In genomic region chr17:3919123-3919624, GRCh38 we compare ENCODE assay signal across 21 cellular contexts. TPM values are rescaled to one million over a fixed set of nuclear protein-coding genes. Genes with fewer than 3 reads are reported as not detected.
DNase-seq lines count a peak whose midpoint lies in the region; ATAC-seq and TF ChIP-seq lines count a peak whose summit lies in the region.
"Had no signal": no experiment of that assay in that cellular context is flagged by ENCODE, and none has a peak within 500 bp of the region (broad histone marks: within the 10 kb centered on the region; RNA-seq: fewer than 3 reads in every experiment).

No MANE protein-coding gene starts in this region.

- ATAC-seq in gastroesophageal sphincter (no peak), mucosa of descending colon (no peak)
- ATAC-seq in activated CD8-positive, alpha-beta memory T cell treated with anti-CD3 and anti-CD28 coated beads, Interleukin-2, amount 10 ng/mL, durations not matched to agents 7 days and 5 days, result no peak
- ATAC-seq: natural killer cell had no signal

- H3K4me1 ChIP-seq in gastroesophageal sphincter (peaks cover 0 to 47% (median 7%) of the 10 kb centered on the region in 3 donors), neutrophil (ENCODE audit: control insufficient read depth in 1 of 2, insufficient read depth in 1 of 2, low read depth in 1 of 2, low read length in 1 of 2) (peaks cover 32 to 39% of the 10 kb centered on the region in 2 experiments), vagina (peaks cover 15% of the 10 kb centered on the region), mucosa of descending colon (ENCODE audit: low read depth) (peaks cover 28% of the 10 kb centered on the region)
- H3K4me1 ChIP-seq in CD8-positive, alpha-beta memory T cell (ENCODE audit: insufficient read depth, low read length), result peaks cover 29% of the 10 kb centered on the region

- H3K27me3 ChIP-seq in gastroesophageal sphincter (no peaks in the 10 kb centered on the region), neutrophil (no peaks in the 10 kb centered on the region), vagina (no peaks in the 10 kb centered on the region)
- no peaks in the 10 kb centered on the region for H3K27me3 ChIP-seq in CD8-positive, alpha-beta memory T cell (ENCODE audit: insufficient read depth, low read length, poor library complexity, severe bottlenecking)

- POLR2A ChIA-PET in RWPE1 (lab: Yijun Ruan, JAX; ENCODE audit: low non-redundant PET), result no interaction called here
- POLR2A ChIA-PET in CD8-positive, alpha-beta memory T cell (lab: Charles Lee), result no interaction called here

- intact Hi-C loops in vagina (cut with DNase I), result no loop called here
- intact Hi-C loops in mucosa of descending colon (cut with DNase I, micrococcal nuclease), result loop anchor here (10.0 kb wide), 1 partner anchor 54 kb away; no protein-coding TSS in a partner anchor

- no peaks in the 10 kb centered on the region for H3K36me3 ChIP-seq in gastroesophageal sphincter
- peaks cover 13% of the 10 kb centered on the region for H3K36me3 ChIP-seq in neutrophil
- H3K36me3 ChIP-seq in vagina, result no peaks in the 10 kb centered on the region
- no peaks in the 10 kb centered on the region for H3K36me3 ChIP-seq in CD8-positive, alpha-beta memory T cell (ENCODE audit: insufficient read depth, low read length)
- H3K36me3 ChIP-seq in mucosa of descending colon (ENCODE audit: low read depth), result no peaks in the 10 kb centered on the region

- TF ChIP-seq EP300 in gastroesophageal sphincter (IDR thresholded peaks at IDR 0.05), result no peak

- H3K27me3 Mint-ChIP-seq in CD8-positive, alpha-beta memory T cell, result no peaks in the 10 kb centered on the region
- no peaks in the 10 kb centered on the region for H3K27me3 Mint-ChIP-seq in activated CD8-positive, alpha-beta memory T cell treated with anti-CD3 and anti-CD28 coated beads, Interleukin-2, amount 10 ng/mL, durations not matched to agents 7 days and 5 days
- H3K27me3 Mint-ChIP-seq: central memory CD8-positive, alpha-beta T cell; progenitor cell of endocrine pancreas had no signal

- peaks cover 21 to 31% (median 27%) of the 10 kb centered on the region in 3 donors for H3K4me1 Mint-ChIP-seq in CD8-positive, alpha-beta memory T cell
- H3K4me1 Mint-ChIP-seq in activated CD8-positive, alpha-beta memory T cell treated with anti-CD3 and anti-CD28 coated beads, Interleukin-2, amount 10 ng/mL, durations not matched to agents 7 days and 5 days, result peaks cover 22% of the 10 kb centered on the region

- DNase-seq in RWPE1 (ENCODE audit: low spot score) (no peak), vagina (ENCODE audit: extremely low spot score in 2 of 2) (no peak), mucosa of descending colon (no peak)
- DNase-seq in CD8-positive, alpha-beta memory T cell, result no peak
- no peak for DNase-seq in activated CD8-positive, alpha-beta memory T cell treated with anti-CD3 and anti-CD28 coated beads, Interleukin-2, amount 10 ng/mL, durations not matched to agents 7 days and 5 days
- DNase-seq: activated CD4-positive, alpha-beta T cell treated with anti-CD3 and anti-CD28 coated beads, Interleukin-2, amount 50 U/mL, for 1 hour; activated gamma-delta T cell treated with Interleukin-2 at 50 U/mL for 16 hours; COR-L47; effector memory CD4-positive, alpha-beta T cell; mammary epithelial cell; natural killer cell; NCI-H1092 treated with DMSO at 0.1 percent for 48 hours; NCI-H2081 treated with DMSO at 0.1 percent for 48 hours; NCI-H524; SIG-M5; stimulated activated CD4-positive, alpha-beta T cell treated with anti-CD3 and anti-CD28 coated beads, Interleukin-4, amount 100 ng/mL, for 4 hours had no signal

- no peaks in the 10 kb centered on the region for H3K9me3 ChIP-seq in gastroesophageal sphincter
- no peaks in the 10 kb centered on the region for H3K9me3 ChIP-seq in neutrophil
- no peaks in the 10 kb centered on the region for H3K9me3 ChIP-seq in vagina
- no peaks in the 10 kb centered on the region for H3K9me3 ChIP-seq in CD8-positive, alpha-beta memory T cell (ENCODE audit: low read length)
- no peaks in the 10 kb centered on the region for H3K9me3 ChIP-seq in mucosa of descending colon

- TF ChIP-seq POLR2A in gastroesophageal sphincter (IDR thresholded peaks at IDR 0.05) (no peak), vagina (IDR thresholded peaks at IDR 0.05) (no peak)

- H3K4me3 ChIP-seq in gastroesophageal sphincter, result no peak overlapping the region
- H3K4me3 ChIP-seq in neutrophil (ENCODE audit: low read depth in 1 of 2, low read length in 1 of 2), result no peak overlapping the region
- no peak overlapping the region for H3K4me3 ChIP-seq in vagina
- no peak overlapping the region for H3K4me3 ChIP-seq in CD8-positive, alpha-beta memory T cell (ENCODE audit: low read length)
- H3K4me3 ChIP-seq in mucosa of descending colon, result no peak overlapping the region

- H3K9me3 Mint-ChIP-seq in CD8-positive, alpha-beta memory T cell, result no peaks in the 10 kb centered on the region
- H3K9me3 Mint-ChIP-seq in activated CD8-positive, alpha-beta memory T cell treated with anti-CD3 and anti-CD28 coated beads, Interleukin-2, amount 10 ng/mL, durations not matched to agents 7 days and 5 days (ENCODE audit: low read depth), result no peaks in the 10 kb centered on the region
- H3K9me3 Mint-ChIP-seq: central memory CD8-positive, alpha-beta T cell; natural killer cell had no signal

- H3K36me3 Mint-ChIP-seq in CD8-positive, alpha-beta memory T cell, result peaks cover 0 to 2% (median 2%) of the 10 kb centered on the region in 3 donors
- H3K36me3 Mint-ChIP-seq in activated CD8-positive, alpha-beta memory T cell treated with anti-CD3 and anti-CD28 coated beads, Interleukin-2, amount 10 ng/mL, durations not matched to agents 7 days and 5 days, result peaks cover 1% of the 10 kb centered on the region
- H3K36me3 Mint-ChIP-seq: natural killer cell had no signal

- CTCF ChIA-PET in RWPE1 (lab: Yijun Ruan, JAX), result interaction anchor here (1.2 kb wide), 1 partner anchor 11 kb away, joined by 3 read pairs; no protein-coding TSS in a partner anchor
- CTCF ChIA-PET in CD8-positive, alpha-beta memory T cell (lab: Charles Lee), result no interaction called here
- CTCF ChIA-PET in activated CD8-positive, alpha-beta memory T cell treated with anti-CD3 and anti-CD28 coated beads, Interleukin-2, amount 10 ng/mL, durations not matched to agents 7 days and 5 days (lab: Charles Lee), result interaction anchor here (0.8 kb wide), 1 partner anchor 182 kb away, joined by 4 read pairs; no protein-coding TSS in a partner anchor

- peak overlapping the region in 1 of 8 donors; percentile 57 for H3K27ac Mint-ChIP-seq in CD8-positive, alpha-beta memory T cell
- H3K27ac Mint-ChIP-seq in activated CD8-positive, alpha-beta memory T cell treated with anti-CD3 and anti-CD28 coated beads, Interleukin-2, amount 10 ng/mL, durations not matched to agents 7 days and 5 days, result no peak overlapping the region
- H3K27ac Mint-ChIP-seq: natural killer cell, progenitor cell of endocrine pancreas had no signal

- H3K27ac ChIP-seq in RWPE1, result peak overlapping the region; percentile 14; the same call in 1 of the 2 replicates
- peak overlapping the region in 3 of 4 donors; percentile 61 to 76 (median 74) for H3K27ac ChIP-seq in gastroesophageal sphincter
- peak overlapping the region; percentile 99 for H3K27ac ChIP-seq in neutrophil
- H3K27ac ChIP-seq in vagina, result peak overlapping the region; percentile 54
- no peak overlapping the region for H3K27ac ChIP-seq in CD8-positive, alpha-beta memory T cell (ENCODE audit: low read depth, low read length)

- no peak for TF ChIP-seq CTCF in RWPE1 (conservative IDR thresholded peaks at IDR 0.05; ENCODE audit: low read depth)
- no peak for TF ChIP-seq CTCF in gastroesophageal sphincter (IDR thresholded peaks at IDR 0.05)
- TF ChIP-seq CTCF in neutrophil (IDR thresholded peaks at IDR 0.05), result no peak
- no peak for TF ChIP-seq CTCF in vagina (IDR thresholded peaks at IDR 0.05)
- TF ChIP-seq CTCF in mucosa of descending colon (IDR thresholded peaks at IDR 0.05), result no peak

- WGBS in gastroesophageal sphincter (ENCODE audit: low coverage in 1 of 2), 2 donors, result 100% methylated on average over 2 of the region's 22 CpGs; no CpG with 5 or more reads in 1 of the 2 donors

- H3K4me3 Mint-ChIP-seq in CD8-positive, alpha-beta memory T cell, result peak overlapping the region in 1 of 7 donors; percentile 44
- no peak overlapping the region for H3K4me3 Mint-ChIP-seq in activated CD8-positive, alpha-beta memory T cell treated with anti-CD3 and anti-CD28 coated beads, Interleukin-2, amount 10 ng/mL, durations not matched to agents 7 days and 5 days
- H3K4me3 Mint-ChIP-seq: natural killer cell had no signal

RNA-seq across cellular contexts. Expression of gene P2RX1, which starts 2.9 kb away (rescaled TPM):
- total RNA-seq in gastroesophageal sphincter, result 10 to 100 TPM in 1 of 4 donors, 1 to 10 TPM in 3; 1.6 to 11.6 (median 3.2) TPM
- 4.2 TPM for total RNA-seq in vagina
- total RNA-seq in CD8-positive, alpha-beta memory T cell, result under 1 TPM; 0.13 to 0.22 TPM
- not detected for polyA plus RNA-seq in CD8-positive, alpha-beta memory T cell
- total RNA-seq in activated CD8-positive, alpha-beta memory T cell treated with anti-CD3 and anti-CD28 coated beads, Interleukin-2, amount 10 ng/mL, durations not matched to agents 7 days and 5 days, result under 1 TPM; 0.58 to 0.61 TPM
- total RNA-seq in mucosa of descending colon, result 1 to 10 TPM; 2.5 to 4.9 (median 3.5) TPM
- total RNA-seq: HT1080, mammary epithelial cell had no signal
- polyA plus RNA-seq: mammary epithelial cell had no signal

RNA-seq across cellular contexts. Expression of gene CAMKK1, which starts 26.3 kb away (rescaled TPM):
- total RNA-seq in gastroesophageal sphincter, result 1 to 10 TPM; 3.4 to 7.1 (median 3.8) TPM
- total RNA-seq in vagina, result 12.0 TPM
- 1 to 10 TPM; 2.3 to 2.7 TPM for total RNA-seq in CD8-positive, alpha-beta memory T cell
- 1.1 TPM for polyA plus RNA-seq in CD8-positive, alpha-beta memory T cell
- total RNA-seq in activated CD8-positive, alpha-beta memory T cell treated with anti-CD3 and anti-CD28 coated beads, Interleukin-2, amount 10 ng/mL, durations not matched to agents 7 days and 5 days, result 1 to 10 TPM; 1.8 TPM
- 10 to 100 TPM in 1 of 3 donors, 1 to 10 TPM in 2; 4.8 to 11.6 (median 6.2) TPM for total RNA-seq in mucosa of descending colon

RNA-seq across cellular contexts. Expression of gene ATP2A3, which starts 45.1 kb away (rescaled TPM):
- total RNA-seq in gastroesophageal sphincter (10 to 100 TPM in 3 of 4 donors, 1 to 10 TPM in 1; 5.9 to 35.9 (median 18.1) TPM), vagina (15.5 TPM), mucosa of descending colon (100 to 1,000 TPM in 2 of 3 donors, 10 to 100 TPM in 1; 72.8 to 253 (median 247) TPM)
- total RNA-seq in CD8-positive, alpha-beta memory T cell, result 100 to 1,000 TPM; 108 to 111 TPM
- polyA plus RNA-seq in CD8-positive, alpha-beta memory T cell, result 105 TPM
- total RNA-seq in activated CD8-positive, alpha-beta memory T cell treated with anti-CD3 and anti-CD28 coated beads, Interleukin-2, amount 10 ng/mL, durations not matched to agents 7 days and 5 days, result 100 to 1,000 TPM; 264 to 377 TPM
- total RNA-seq: HT1080 had no signal
- polyA plus RNA-seq: mammary epithelial cell had no signal
